Comparison of ENCODE assay signal across 20 cellular contexts in the genomic region with DNA sequence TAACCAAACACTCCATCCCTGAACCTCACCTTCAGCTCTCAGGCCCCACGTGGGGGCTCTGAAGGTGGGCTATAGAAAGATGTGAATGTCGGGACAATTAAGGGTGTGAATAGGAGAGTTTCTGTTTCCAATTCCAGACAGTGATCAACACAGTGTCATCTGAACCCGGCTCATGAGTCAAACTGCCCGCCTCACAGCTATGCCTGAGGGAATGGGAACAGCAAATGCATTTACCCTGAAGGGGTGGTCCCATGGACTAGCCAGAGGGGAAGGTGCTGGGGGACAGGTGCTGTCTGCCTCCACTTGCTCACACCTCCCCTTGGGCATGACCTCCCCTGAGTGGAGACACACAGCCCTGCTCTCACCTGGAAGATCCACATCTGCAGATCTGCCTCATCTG. TPM values are rescaled to one million over a fixed set of nuclear protein-coding genes. Genes with fewer than 3 reads are reported as not detected.
DNase-seq lines count a peak whose midpoint lies in the region; ATAC-seq and TF ChIP-seq lines count a peak whose summit lies in the region.
"Had no signal": no experiment of that assay in that cellular context is flagged by ENCODE, and none has a peak within 500 bp of the region (broad histone marks: within the 10 kb centered on the region; RNA-seq: fewer than 3 reads in every experiment).

No MANE protein-coding gene starts in this region.

- CTCF ChIA-PET in naive thymus-derived CD4-positive, alpha-beta T cell (lab: Charles Lee): no interaction called here

- no peaks in the 10 kb centered on the region for H3K36me3 Mint-ChIP-seq in HFFc6 (ENCODE audit: low read depth)
- peaks cover 0 to 7% (median 0%) of the 10 kb centered on the region in 5 donors for H3K36me3 Mint-ChIP-seq in naive thymus-derived CD4-positive, alpha-beta T cell
- H3K36me3 Mint-ChIP-seq: CD14-positive monocyte; CD8-positive, alpha-beta T cell had no signal

- H3K36me3 ChIP-seq in heart left ventricle (no peaks in the 10 kb centered on the region), spleen (no peaks in the 10 kb centered on the region)
- H3K36me3 ChIP-seq in naive thymus-derived CD4-positive, alpha-beta T cell (ENCODE audit: control insufficient read depth in 2 of 3, insufficient read depth in 3 of 3, low read length in 3 of 3): no peaks in the 10 kb centered on the region

- H3K27me3 ChIP-seq in heart left ventricle (no peaks in the 10 kb centered on the region), spleen (replicated peaks in 1 of 7) (peaks cover 0 to 24% (median 0%) of the 10 kb centered on the region in 7 donors)
- no peaks in the 10 kb centered on the region for H3K27me3 ChIP-seq in naive thymus-derived CD4-positive, alpha-beta T cell (ENCODE audit: control insufficient read depth in 2 of 2, insufficient read depth in 2 of 2, low read length in 2 of 2)

- H3K27ac ChIP-seq in heart left ventricle (peak overlapping the region in 9 of 12 donors; percentile 20 to 63 (median 46)), spleen (peak overlapping the region in 5 of 8 donors; percentile 22 to 70 (median 51))
- H3K27ac ChIP-seq in naive thymus-derived CD4-positive, alpha-beta T cell (ENCODE audit: low read depth, low read length): no peak overlapping the region
- H3K27ac ChIP-seq: 22Rv1 had no signal

- H3K4me1 Mint-ChIP-seq in HFFc6 (ENCODE audit: low read depth): peaks cover 27% of the 10 kb centered on the region
- no peaks in the 10 kb centered on the region for H3K4me1 Mint-ChIP-seq in naive thymus-derived CD4-positive, alpha-beta T cell

- 46 to 55% (median 53%) methylated on average over 4 of the region's 4 CpGs for WGBS in heart left ventricle, 4 donors
- 51 to 57% (median 54%) methylated on average over 4 of the region's 4 CpGs for WGBS in spleen, 5 donors

- H3K27me3 Mint-ChIP-seq in HFFc6 (ENCODE audit: insufficient read depth): peaks cover 27% of the 10 kb centered on the region
- peaks cover 12 to 44% (median 19%) of the 10 kb centered on the region in 5 donors for H3K27me3 Mint-ChIP-seq in naive thymus-derived CD4-positive, alpha-beta T cell

- POLR2A ChIA-PET in naive thymus-derived CD4-positive, alpha-beta T cell (lab: Charles Lee): no interaction called here

- intact Hi-C loops in heart left ventricle (cut with DNase I) (no loop called here), left ventricle myocardium superior (cut with micrococcal nuclease) (no loop called here), spleen (cut with DNase I; ENCODE audit: low total_unique reads) (no loop called here)
- intact Hi-C loops in naive thymus-derived CD4-positive, alpha-beta T cell (cut with micrococcal nuclease): no loop called here

- H3K9me3 ChIP-seq in heart left ventricle (no peaks in the 10 kb centered on the region), spleen (no peaks in the 10 kb centered on the region)
- H3K9me3 ChIP-seq in naive thymus-derived CD4-positive, alpha-beta T cell (ENCODE audit: control insufficient read depth in 2 of 3, low read length in 3 of 3): no peaks in the 10 kb centered on the region

- no peak overlapping the region for H3K4me3 ChIP-seq in heart left ventricle
- no peak overlapping the region for H3K4me3 ChIP-seq in naive thymus-derived CD4-positive, alpha-beta T cell (ENCODE audit: low read length)
- no peak overlapping the region for H3K4me3 ChIP-seq in spleen

- 0 out of 2 replicates have a peak overlapping the region, but pooled peaks have one; percentile 64 for H3K4me3 Mint-ChIP-seq in HFFc6
- no peak overlapping the region for H3K4me3 Mint-ChIP-seq in naive thymus-derived CD4-positive, alpha-beta T cell
- H3K4me3 Mint-ChIP-seq: CD14-positive monocyte; CD8-positive, alpha-beta T cell had no signal

- TF ChIP-seq CTCF in heart left ventricle (IDR thresholded peaks at IDR 0.05): no peak
- no peak for TF ChIP-seq CTCF in HFFc6 (IDR thresholded peaks at IDR 0.05)
- TF ChIP-seq CTCF in spleen (IDR thresholded peaks at IDR 0.05 in 8 of 11, conservative IDR thresholded peaks at IDR 0.05 in 3 of 11): no peak

- H3K4me1 ChIP-seq in heart left ventricle (peaks cover 0 to 14% (median 0%) of the 10 kb centered on the region in 12 donors), spleen (no peaks in the 10 kb centered on the region)
- H3K4me1 ChIP-seq in naive thymus-derived CD4-positive, alpha-beta T cell (ENCODE audit: control insufficient read depth in 2 of 2, insufficient read depth in 2 of 2, low read length in 2 of 2): no peaks in the 10 kb centered on the region

- H3K9me3 Mint-ChIP-seq in HFFc6: no peaks in the 10 kb centered on the region
- H3K9me3 Mint-ChIP-seq in naive thymus-derived CD4-positive, alpha-beta T cell: no peaks in the 10 kb centered on the region
- H3K9me3 Mint-ChIP-seq: CD8-positive, alpha-beta T cell had no signal

- H3K27ac Mint-ChIP-seq in HFFc6: no peak overlapping the region
- H3K27ac Mint-ChIP-seq in naive thymus-derived CD4-positive, alpha-beta T cell: no peak overlapping the region
- H3K27ac Mint-ChIP-seq: CD8-positive, alpha-beta T cell had no signal

- DNase-seq in heart left ventricle (no peak), left ventricle myocardium superior (no peak), HFFc6 (no peak), spleen (no peak)
- DNase-seq in naive thymus-derived CD4-positive, alpha-beta T cell: no peak
- no peak for DNase-seq in activated CD4-positive, alpha-beta T cell treated with anti-CD3 and anti-CD28 coated beads, Interleukin-2, amount 50 U/mL, for 4 hours
- DNase-seq: CD8-positive, alpha-beta T cell; COR-L47; DMS153; DND-41; GF-D8; IMR-90 had no signal

- ATAC-seq in heart left ventricle (peak in 1 of 4 donors; percentile 14), left ventricle myocardium superior (no peak), GM18873 (IDR thresholded peaks at IDR 0.05; ENCODE audit: low FRiP score, unreplicated experiment) (no peak), HG03095 (IDR thresholded peaks at IDR 0.05; ENCODE audit: unreplicated experiment) (no peak)
- peak; percentile 16 for ATAC-seq in naive thymus-derived CD4-positive, alpha-beta T cell
- ATAC-seq: CD8-positive, alpha-beta T cell; HCT116 had no signal

- TF ChIP-seq POLR2A in heart left ventricle (IDR thresholded peaks at IDR 0.05) (no peak), spleen (IDR thresholded peaks at IDR 0.05) (no peak)

RNA-seq across cellular contexts. Expression of gene RTP2, which starts 6.3 kb away (rescaled TPM):
- total RNA-seq in heart left ventricle (not detected), left ventricle myocardium superior (not detected), spleen (not detected)
- polyA plus RNA-seq in heart left ventricle (not detected), spleen (not detected)
- total RNA-seq in HFFc6 (2021; fragmentation: NEBNext Ultra II Directional; extraction: Animal tissue kit (Norgen Biotek cat#: 25700)): not detected
- not detected for total RNA-seq in naive thymus-derived CD4-positive, alpha-beta T cell
- not detected for polyA plus RNA-seq in naive thymus-derived CD4-positive, alpha-beta T cell
- total RNA-seq: A673; CD8-positive, alpha-beta T cell; HT-29; IMR-90 had no signal
- polyA plus RNA-seq: BJ, CD14-positive monocyte, IMR-90 had no signal

RNA-seq across cellular contexts. Expression of gene SST, which starts 25.8 kb away (rescaled TPM):
- total RNA-seq in heart left ventricle (not detected), left ventricle myocardium superior (not detected), spleen (not detected)
- polyA plus RNA-seq in heart left ventricle (not detected), spleen (under 1 TPM in 2 of 3 donors, not detected in 1; 0.26 to 0.52 TPM)
- not detected for total RNA-seq in HFFc6 (2021; fragmentation: NEBNext Ultra II Directional; extraction: Animal tissue kit (Norgen Biotek cat#: 25700))
- not detected for total RNA-seq in naive thymus-derived CD4-positive, alpha-beta T cell
- not detected for polyA plus RNA-seq in naive thymus-derived CD4-positive, alpha-beta T cell
- total RNA-seq: A673; CD8-positive, alpha-beta T cell; HT-29; IMR-90 had no signal
- polyA plus RNA-seq: CD14-positive monocyte, IMR-90 had no signal

RNA-seq across cellular contexts. Expression of gene BCL6, which starts 49.2 kb away (rescaled TPM):
- total RNA-seq in heart left ventricle: 100 to 1,000 TPM in 1 of 9 donors, 10 to 100 TPM in 8; 29.7 to 109 (median 62.0) TPM
- polyA plus RNA-seq in heart left ventricle: 10 to 100 TPM; 29.3 to 45.7 TPM
- total RNA-seq in left ventricle myocardium superior: 104 TPM
- total RNA-seq in HFFc6 (2021; fragmentation: NEBNext Ultra II Directional; extraction: Animal tissue kit (Norgen Biotek cat#: 25700)): 10 to 100 TPM; 28.0 to 36.5 (median 31.1) TPM
- 100 to 1,000 TPM in 1 of 5 experiments, 10 to 100 TPM in 4; 13.4 to 154 (median 29.5) TPM for total RNA-seq in naive thymus-derived CD4-positive, alpha-beta T cell
- 1 to 10 TPM in 1 of 2 donors, under 1 TPM in 1; 0.63 to 2.4 TPM for polyA plus RNA-seq in naive thymus-derived CD4-positive, alpha-beta T cell
- 100 to 1,000 TPM in 6 of 7 donors, 10 to 100 TPM in 1; 84.4 to 444 (median 168) TPM for total RNA-seq in spleen
- 10 to 100 TPM in 2 of 3 donors, 1 to 10 TPM in 1; 9.5 to 13.9 (median 12.0) TPM for polyA plus RNA-seq in spleen
